Comparison of ENCODE assay signal across 16 cellular contexts in the genomic region with DNA sequence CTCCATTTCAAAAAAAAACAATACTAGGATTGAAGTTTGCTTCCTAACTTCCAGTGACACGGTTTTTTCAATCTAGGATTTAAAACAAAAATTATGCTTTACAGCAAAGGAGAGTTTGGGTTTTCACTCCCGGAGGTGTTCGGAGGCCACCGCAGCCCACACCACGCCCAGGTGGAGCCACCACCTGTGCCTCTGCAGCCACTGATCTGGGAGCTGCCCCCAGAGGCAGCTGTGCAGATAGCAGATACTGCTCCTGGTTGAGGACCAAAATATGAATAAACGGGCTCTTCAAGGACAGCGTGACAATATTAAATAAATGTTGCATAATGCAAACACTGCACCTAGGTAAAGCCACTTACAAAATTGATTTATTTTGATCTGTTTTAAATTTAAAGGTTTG. TPM values are rescaled to one million over a fixed set of nuclear protein-coding genes. Genes with fewer than 3 reads are reported as not detected.
DNase-seq lines count a peak whose midpoint lies in the region; ATAC-seq, FAIRE-seq and TF ChIP-seq lines count a peak whose summit lies in the region.
"Had no signal": no experiment of that assay in that cellular context is flagged by ENCODE, and none has a peak within 500 bp of the region (broad histone marks: within the 10 kb centered on the region; RNA-seq: fewer than 3 reads in every experiment).

No MANE protein-coding gene starts in this region.

- no peak for TF ChIP-seq EP300 in ovary (IDR thresholded peaks at IDR 0.05)

- peak overlapping the region; percentile 21; the same call in 1 of the 2 replicates for H3K4me2 ChIP-seq in HCT116 (ENCODE audit: low read length)

- H3K9me2 ChIP-seq in HCT116 (ENCODE audit: insufficient read depth), result no peaks in the 10 kb centered on the region

- ATAC-seq in HCT116 (peak; percentile 82), HG02588 (IDR thresholded peaks at IDR 0.05; ENCODE audit: unreplicated experiment) (no peak), heart left ventricle (no peak)
- no peak for ATAC-seq in stimulated activated effector memory CD8-positive, alpha-beta T cell treated with anti-CD3 and anti-CD28 coated beads, Interleukin-12 subunit alpha, Interleukin-12 subunit beta, amount 100 ng/mL, for 72 hours
- ATAC-seq: stimulated activated naive B cell treated with anti-CD40 and anti-IgM and Interleukin-4, amounts not matched to agents 10 μg/mL and 1 μg/mL and 100 μg/mL, for 72 hours; upper lobe of right lung had no signal

- CTCF ChIA-PET in HCT116 (lab: Charles Lee), result interaction anchor here (0.7 to 1.1 kb wide), 2 partner anchors 30 to 269 kb away, joined by 3 read pairs; a partner anchor contains a TSS

- H3K27ac Mint-ChIP-seq in stimulated activated effector memory CD8-positive, alpha-beta T cell treated with anti-CD3 and anti-CD28 coated beads, Interleukin-12 subunit alpha, Interleukin-12 subunit beta, amount 100 ng/mL, for 72 hours, result no peak overlapping the region
- H3K27ac Mint-ChIP-seq: activated naive CD4-positive, alpha-beta T cell treated with anti-CD3 and anti-CD28 coated beads, Interleukin-2, amount 10 ng/mL, durations not matched to agents 7 days and 5 days; CD4-positive, CD25-positive, alpha-beta regulatory T cell; stimulated activated naive B cell treated with anti-CD40 and anti-IgM and Interleukin-4, amounts not matched to agents 10 μg/mL and 1 μg/mL and 100 μg/mL, for 72 hours had no signal

- H3K4me3 Mint-ChIP-seq in stimulated activated effector memory CD8-positive, alpha-beta T cell treated with anti-CD3 and anti-CD28 coated beads, Interleukin-12 subunit alpha, Interleukin-12 subunit beta, amount 100 ng/mL, for 72 hours, result no peak overlapping the region
- H3K4me3 Mint-ChIP-seq: activated naive CD4-positive, alpha-beta T cell treated with anti-CD3 and anti-CD28 coated beads, Interleukin-2, amount 10 ng/mL, durations not matched to agents 7 days and 5 days; CD4-positive, CD25-positive, alpha-beta regulatory T cell; stimulated activated naive B cell treated with anti-CD40 and anti-IgM and Interleukin-4, amounts not matched to agents 10 μg/mL and 1 μg/mL and 100 μg/mL, for 72 hours had no signal

- H3K36me3 Mint-ChIP-seq in stimulated activated effector memory CD8-positive, alpha-beta T cell treated with anti-CD3 and anti-CD28 coated beads, Interleukin-12 subunit alpha, Interleukin-12 subunit beta, amount 100 ng/mL, for 72 hours, result peaks cover 6% of the 10 kb centered on the region
- H3K36me3 Mint-ChIP-seq: activated naive CD4-positive, alpha-beta T cell treated with anti-CD3 and anti-CD28 coated beads, Interleukin-2, amount 10 ng/mL, durations not matched to agents 7 days and 5 days; CD4-positive, CD25-positive, alpha-beta regulatory T cell; stimulated activated naive B cell treated with anti-CD40 and anti-IgM and Interleukin-4, amounts not matched to agents 10 μg/mL and 1 μg/mL and 100 μg/mL, for 72 hours had no signal

- H3K9me3 Mint-ChIP-seq in stimulated activated effector memory CD8-positive, alpha-beta T cell treated with anti-CD3 and anti-CD28 coated beads, Interleukin-12 subunit alpha, Interleukin-12 subunit beta, amount 100 ng/mL, for 72 hours, result no peaks in the 10 kb centered on the region
- H3K9me3 Mint-ChIP-seq: activated naive CD4-positive, alpha-beta T cell treated with anti-CD3 and anti-CD28 coated beads, Interleukin-2, amount 10 ng/mL, durations not matched to agents 7 days and 5 days; stimulated activated naive B cell treated with anti-CD40 and anti-IgM and Interleukin-4, amounts not matched to agents 10 μg/mL and 1 μg/mL and 100 μg/mL, for 72 hours had no signal

- H3K4me3 ChIP-seq in GM06990 (replicated peaks; ENCODE audit: low read depth, low read length) (no peak overlapping the region), HCT116 (replicated peaks in 1 of 2; ENCODE audit: low read depth in 1 of 2, low read length in 2 of 2) (no peak overlapping the region), kidney (ENCODE audit: low read length in 2 of 2) (no peak overlapping the region), ovary (no peak overlapping the region), heart left ventricle (no peak overlapping the region)
- H3K4me3 ChIP-seq: cardiac muscle cell, Peyer's patch, upper lobe of right lung had no signal

- H3K27ac ChIP-seq in HCT116 (ENCODE audit: low read depth, low read length) (no peak overlapping the region), kidney (ENCODE audit: low read depth in 2 of 2, low read length in 2 of 2) (no peak overlapping the region), ovary (no peak overlapping the region), heart left ventricle (no peak overlapping the region)
- H3K27ac ChIP-seq: cardiac muscle cell, Peyer's patch, upper lobe of right lung had no signal

- no peaks in the 10 kb centered on the region; the same call in 1 of the 2 replicates for H3K27me3 ChIP-seq in GM06990 (replicated peaks; ENCODE audit: control insufficient read depth, insufficient read depth, low read length)
- no peaks in the 10 kb centered on the region for H3K27me3 ChIP-seq in HCT116 (ENCODE audit: insufficient read depth, low read length)
- H3K27me3 ChIP-seq in ovary, result no peaks in the 10 kb centered on the region
- peaks cover 0 to 6% (median 0%) of the 10 kb centered on the region in 9 donors for H3K27me3 ChIP-seq in heart left ventricle
- H3K27me3 ChIP-seq: cardiac muscle cell, Peyer's patch had no signal

- whole genome bisulfite sequencing in ovary, 3 donors, result 55 to 83% (median 64%) methylated on average over 7 of the region's 7 CpGs
- 89 to 95% (median 91%) methylated on average over 7 of the region's 7 CpGs for WGBS in heart left ventricle, 4 donors

- intact Hi-C loops in HCT116 (cut with micrococcal nuclease), result loop anchor here (10.0 kb wide), 3 partner anchors 96 to 426 kb away; no protein-coding TSS in a partner anchor
- intact Hi-C loops in kidney (cut with DNase I), result no loop called here
- intact Hi-C loops in ovary (cut with DNase I), result no loop called here
- intact Hi-C loops in heart left ventricle (cut with DNase I), result no loop called here

- TF ChIP-seq CTCF in GM06990 (IDR thresholded peaks at IDR 0.05; ENCODE audit: insufficient read depth, low read length, poor library complexity, severe bottlenecking) (peak; percentile 9), HCT116 (IDR thresholded peaks at IDR 0.05 in 2 of 3, conservative IDR thresholded peaks at IDR 0.05 in 1 of 3; ENCODE audit: borderline replicate concordance in 1 of 3, insufficient read depth in 1 of 3, low read depth in 2 of 3, low read length in 2 of 3) (peak; percentile 35 to 60 (median 56); a peak in 5 of 6 replicates), kidney (IDR thresholded peaks at IDR 0.05; ENCODE audit: borderline replicate concordance, extremely low read depth, insufficient read depth) (no peak), ovary (IDR thresholded peaks at IDR 0.05) (no peak), heart left ventricle (IDR thresholded peaks at IDR 0.05) (no peak)

- no peaks in the 10 kb centered on the region for H4K20me1 ChIP-seq in HCT116 (ENCODE audit: insufficient read depth)

- H2AFZ ChIP-seq in HCT116 (ENCODE audit: low read depth, low read length, poor library complexity, severe bottlenecking), result no peak overlapping the region

- no peak for FAIRE-seq in kidney (lab: Jason Lieb, UNC)

- H3K9ac ChIP-seq in HCT116 (ENCODE audit: low read length) (no peak overlapping the region), kidney (ENCODE audit: low read length in 2 of 2) (no peak overlapping the region)

- BruUV-seq in HCT116 (replicated peaks; lab: Mats Ljungman, UMichigan), result no TSS peak

- no peaks in the 10 kb centered on the region for H3K79me2 ChIP-seq in HCT116 (ENCODE audit: insufficient read depth, low read length)

- no peaks in the 10 kb centered on the region for H3K4me1 Mint-ChIP-seq in stimulated activated effector memory CD8-positive, alpha-beta T cell treated with anti-CD3 and anti-CD28 coated beads, Interleukin-12 subunit alpha, Interleukin-12 subunit beta, amount 100 ng/mL, for 72 hours
- H3K4me1 Mint-ChIP-seq: activated naive CD4-positive, alpha-beta T cell treated with anti-CD3 and anti-CD28 coated beads, Interleukin-2, amount 10 ng/mL, durations not matched to agents 7 days and 5 days; CD4-positive, CD25-positive, alpha-beta regulatory T cell; stimulated activated naive B cell treated with anti-CD40 and anti-IgM and Interleukin-4, amounts not matched to agents 10 μg/mL and 1 μg/mL and 100 μg/mL, for 72 hours had no signal

- RAD21 ChIA-PET in HCT116 (lab: Charles Lee; ENCODE audit: low non-redundant PET in 1 of 2, low total read pairs in 2 of 2, uncharacterized antibody in 2 of 2, unreplicated experiment in 2 of 2), result interaction anchor here in 1 of 2 experiments (1.3 kb wide), 1 partner anchor 427 kb away, joined by 3 read pairs; no protein-coding TSS in a partner anchor

- no peak for DNase-seq in GM06990 (ENCODE audit: extremely low read depth, insufficient read length)
- DNase-seq in HCT116 (ENCODE audit: low read depth, low spot score), result peak; percentile 21
- DNase-seq in RPMI8226, result peak; percentile 50
- peak; percentile 48 for DNase-seq in kidney
- no peak for DNase-seq in stimulated activated effector memory CD8-positive, alpha-beta T cell treated with anti-CD3 and anti-CD28 coated beads, Interleukin-12 subunit alpha, Interleukin-12 subunit beta, amount 100 ng/mL, for 72 hours (ENCODE audit: low spot score in 2 of 2)
- no peak for DNase-seq in ovary
- no peak for DNase-seq in heart left ventricle
- DNase-seq: activated CD4-positive, CD25-positive, alpha-beta regulatory T cell treated with anti-CD3 and anti-CD28 coated beads, Interleukin-2, amount 50 U/mL, for 72 hours; activated naive CD4-positive, alpha-beta T cell treated with anti-CD3 and anti-CD28 coated beads, Interleukin-2, amount 10 ng/mL, durations not matched to agents 7 days and 5 days; CD4-positive, CD25-positive, alpha-beta regulatory T cell; foreskin fibroblast; Peyer's patch; stimulated activated naive B cell treated with anti-CD40 and anti-IgM and Interleukin-4, amounts not matched to agents 10 μg/mL and 1 μg/mL and 100 μg/mL, for 72 hours; upper lobe of right lung had no signal

- H3K4me1 ChIP-seq in HCT116 (ENCODE audit: control insufficient read depth in 1 of 2, insufficient read depth in 2 of 2, low read length in 2 of 2) (peaks cover under 1 to 5% of the 10 kb centered on the region in 2 experiments; a peak in 2 of 4 replicates), kidney (ENCODE audit: control insufficient read depth in 1 of 2, insufficient read depth in 1 of 2, low read depth in 1 of 2, low read length in 2 of 2) (no peaks in the 10 kb centered on the region), ovary (ENCODE audit: insufficient read depth) (no peaks in the 10 kb centered on the region), heart left ventricle (peaks cover 0 to 7% (median 4%) of the 10 kb centered on the region in 12 donors)

- TF ChIP-seq POLR2A in HCT116 (IDR thresholded peaks at IDR 0.05; ENCODE audit: borderline replicate concordance, extremely low read depth, insufficient read depth, insufficient read length) (no peak), ovary (IDR thresholded peaks at IDR 0.05) (no peak), heart left ventricle (IDR thresholded peaks at IDR 0.05) (no peak)

- peak; percentile 42; the same call in 1 of the 2 replicates for TF ChIP-seq RAD21 in HCT116 (IDR thresholded peaks at IDR 0.05; ENCODE audit: low read depth)

- H3K9me3 ChIP-seq in HCT116 (ENCODE audit: control insufficient read depth in 1 of 2, insufficient read depth in 1 of 2, low read depth in 1 of 2, low read length in 2 of 2) (no peaks in the 10 kb centered on the region), kidney (ENCODE audit: control insufficient read depth in 1 of 2, low read length in 2 of 2) (no peaks in the 10 kb centered on the region), ovary (no peaks in the 10 kb centered on the region), heart left ventricle (no peaks in the 10 kb centered on the region)
- H3K9me3 ChIP-seq: Peyer's patch, upper lobe of right lung had no signal

- no peaks in the 10 kb centered on the region for H3K36me3 ChIP-seq in GM06990 (ENCODE audit: control insufficient read depth, insufficient read depth, low read length)
- H3K36me3 ChIP-seq in HCT116 (ENCODE audit: control insufficient read depth in 1 of 2, insufficient read depth in 2 of 2, low read length in 2 of 2), result no peaks in the 10 kb centered on the region
- H3K36me3 ChIP-seq in kidney (ENCODE audit: control insufficient read depth in 1 of 2, insufficient read depth in 2 of 2, low read length in 2 of 2), result no peaks in the 10 kb centered on the region
- H3K36me3 ChIP-seq in ovary, result no peaks in the 10 kb centered on the region
- H3K36me3 ChIP-seq in heart left ventricle, result no peaks in the 10 kb centered on the region
- H3K36me3 ChIP-seq: cardiac muscle cell, Peyer's patch, upper lobe of right lung had no signal

- POLR2A ChIA-PET in HCT116 (lab: Charles Lee), result no interaction called here

RNA-seq across cellular contexts. Expression of a gene that starts 30.2 kb away (rescaled TPM):
- total RNA-seq in HCT116 (2021; ENCODE audit: unreplicated experiment) (5.3 TPM), kidney (11.9 TPM), ovary (10 to 100 TPM in 1 of 7 donors, 1 to 10 TPM in 6; 1.3 to 11.5 (median 4.6) TPM), heart left ventricle (10 to 100 TPM in 1 of 9 donors, 1 to 10 TPM in 8; 5.5 to 10.7 (median 8.0) TPM)
- polyA plus RNA-seq in HCT116 (2012), result 3.3 and 3.9 TPM in 2 replicates
- polyA plus RNA-seq in kidney (ENCODE audit: insufficient read depth, low read depth, low replicate concordance) (4.5 TPM), ovary (1 to 10 TPM in 1 of 2 donors, under 1 TPM in 1; 0.90 to 2.4 TPM), heart left ventricle (10 to 100 TPM in 1 of 2 donors, 1 to 10 TPM in 1; 2.6 to 10.0 TPM)

RNA-seq across cellular contexts. Expression of a gene that starts 45.9 kb away (rescaled TPM):
- 25.2 TPM for total RNA-seq in HCT116 (2021; ENCODE audit: unreplicated experiment)
- 12.7 and 15.7 TPM in 2 replicates for polyA plus RNA-seq in HCT116 (2012)
- total RNA-seq in kidney, result 34.8 TPM
- polyA plus RNA-seq in kidney (ENCODE audit: insufficient read depth, low read depth, low replicate concordance), result 16.5 TPM
- total RNA-seq in ovary, result 10 to 100 TPM; 16.5 to 36.2 (median 28.4) TPM
- polyA plus RNA-seq in ovary, result 10 to 100 TPM; 10.6 to 39.3 TPM
- total RNA-seq in heart left ventricle, result 10 to 100 TPM; 12.1 to 29.4 (median 19.9) TPM
- 1 to 10 TPM; 6.6 to 7.3 TPM for polyA plus RNA-seq in heart left ventricle

Comparison
In these comparisons a context has a peak if more than half of its experiments do, and no peak if none do; other contexts are left out.
1. DNase-seq: peak in HCT116 (single experiment), RPMI8226 (single experiment) and kidney (single experiment); none in GM06990 (single experiment), stimulated activated effector memory CD8-positive, alpha-beta T cell treated with anti-CD3 and anti-CD28 coated beads, Interleukin-12 subunit alpha, Interleukin-12 subunit beta, amount 100 ng/mL, for 72 hours (0 of 2), ovary (0 of 5) and heart left ventricle (0 of 5).
2. CTCF ChIP-seq: peak in GM06990 (single experiment) and HCT116 (3 of 3); none in kidney (single experiment), ovary (0 of 3) and heart left ventricle (0 of 12).